ENCODE assay signal across 8 cellular contexts in genomic region chr9:127899200-127899943, GRCh38. TPM values are rescaled to one million over a fixed set of nuclear protein-coding genes. Genes with fewer than 3 reads are reported as not detected.
A peak's percentile ranks its signal among the peaks of the same experiment; 100 is the strongest.
DNase-seq lines count a peak whose midpoint lies in the region; ATAC-seq, FAIRE-seq and TF ChIP-seq lines count a peak whose summit lies in the region.

Gene ST6GALNAC6, minus strand, starts transcription at chr9:127899603. Its CDS starts 1,622 bp downstream, at chr9:127897981.

- peaks cover 1% of the 10 kb centered on the region for H3K4me1 ChIP-seq in RWPE2 (ENCODE audit: insufficient read depth, poor library complexity, severe bottlenecking)
- H3K4me1 ChIP-seq in testis: peaks cover 41% of the 10 kb centered on the region

- no peak for TF ChIP-seq POLR2A in testis (IDR thresholded peaks at IDR 0.05)

- H3K36me3 ChIP-seq in BJ (ENCODE audit: control insufficient read depth, insufficient read depth, low read length): peaks cover 18% of the 10 kb centered on the region
- H3K36me3 ChIP-seq in RWPE2 (ENCODE audit: low read depth): peaks cover 26% of the 10 kb centered on the region
- no peaks in the 10 kb centered on the region for H3K36me3 ChIP-seq in testis (ENCODE audit: low read depth, missing control alignments)

- H3K27me3 Mint-ChIP-seq in neural crest cell (ENCODE audit: low read depth): no peaks in the 10 kb centered on the region

- peaks cover 3% of the 10 kb centered on the region for H3K9me3 ChIP-seq in RWPE2 (ENCODE audit: severe bottlenecking)
- no peaks in the 10 kb centered on the region for H3K9me3 ChIP-seq in testis

- peak within 1 kb of the TSS; percentile 79 for H3K4me3 ChIP-seq in BJ (ENCODE audit: low read depth, low read length)
- H3K4me3 ChIP-seq in RWPE2 (ENCODE audit: severe bottlenecking): peak within 1 kb of the TSS; percentile 53
- peak within 1 kb of the TSS; percentile 85 to 94 for H3K4me3 ChIP-seq in testis

- ATAC-seq in GM19035 (IDR thresholded peaks at IDR 0.05; ENCODE audit: unreplicated experiment) (peak; percentile 57), HG03520 (IDR thresholded peaks at IDR 0.05; ENCODE audit: unreplicated experiment) (peak; percentile 57), RWPE2 (ENCODE audit: low read depth) (peak; percentile 78)

- H3K27ac ChIP-seq in RWPE2 (ENCODE audit: poor library complexity, severe bottlenecking): peak within 1 kb of the TSS; percentile 51
- H3K27ac ChIP-seq in testis: peak within 1 kb of the TSS; percentile 92 to 94

- no peaks in the 10 kb centered on the region for H3K27me3 ChIP-seq in BJ (ENCODE audit: control insufficient read depth, insufficient read depth, low read length)
- no peaks in the 10 kb centered on the region for H3K27me3 ChIP-seq in RWPE2 (ENCODE audit: insufficient read depth, poor library complexity, severe bottlenecking)
- no peaks in the 10 kb centered on the region for H3K27me3 ChIP-seq in testis

- peaks cover 18% of the 10 kb centered on the region for H3K36me3 Mint-ChIP-seq in neural crest cell (ENCODE audit: low read depth)

- TF ChIP-seq CTCF in BJ (IDR thresholded peaks at IDR 0.05; ENCODE audit: insufficient read depth, low read depth, low read length) (no peak), RWPE2 (IDR thresholded peaks at IDR 0.05; ENCODE audit: poor library complexity, severe bottlenecking) (no peak), neural crest cell (conservative IDR thresholded peaks at IDR 0.05) (no peak), testis (IDR thresholded peaks at IDR 0.05) (peak in 1 of 3 experiments; percentile 10)

- CTCF ChIA-PET in BJ (lab: Yijun Ruan, JAX): interaction anchor here (0.7 to 1.8 kb wide), 4 partner anchors 11 to 82 kb away, joined by 3 to 4 read pairs (median 3); no protein-coding TSS in a partner anchor

- DNase-seq in BJ (ENCODE audit: low read depth): no peak
- no peak for DNase-seq in RWPE2 (ENCODE audit: low spot score)
- peak; percentile 80 for DNase-seq in activated naive CD4-positive, alpha-beta T cell treated with anti-CD3 and anti-CD28 coated beads, Interleukin-2, amount 50 U/mL, for 16 hours
- DNase-seq in frontal cortex (ENCODE audit: low spot score in 2 of 2): peak; percentile 91 to 92
- DNase-seq in neural crest cell (ENCODE audit: low read depth, low spot score): peak; percentile 68
- peak; percentile 75 for DNase-seq in testis

- FAIRE-seq in frontal cortex (lab: Jason Lieb, UNC): no peak

- POLR2A ChIA-PET in BJ (lab: Charles Lee): no interaction called here

- peak within 1 kb of the TSS; percentile 88 for H3K27ac Mint-ChIP-seq in neural crest cell (ENCODE audit: unreplicated experiment)

- H3K4me1 Mint-ChIP-seq in neural crest cell: peaks cover 32% of the 10 kb centered on the region

- intact Hi-C loops in testis (cut with DNase I; ENCODE audit: low total_unique reads): no loop called here

- WGBS in testis, 2 donors: 2 to 3% methylated on average over 7 to 44 of the region's 80 CpGs

- H3K4me3 Mint-ChIP-seq in neural crest cell: peak within 1 kb of the TSS; percentile 91

- no peaks in the 10 kb centered on the region for H3K9me3 Mint-ChIP-seq in neural crest cell

RNA-seq across cellular contexts. Expression of gene ST6GALNAC6, which starts in this region (rescaled TPM):
- polyA plus RNA-seq in BJ (2011; rRNA removed) (48.5 and 78.3 TPM in 2 replicates), testis (ENCODE audit: insufficient read depth, low read depth, low replicate concordance) (43.0 TPM)
- polyA minus RNA-seq in BJ (2011; rRNA and poly(A)+ RNA removed): 35.8 and 60.1 TPM in 2 replicates
- total RNA-seq in frontal cortex (28.5 TPM), neural crest cell (25.4 and 27.4 TPM in 2 replicates), testis (10 to 100 TPM; 46.3 to 70.3 TPM)

Comparison
In these comparisons a context has a peak if more than half of its experiments do, and no peak if none do; other contexts are left out.
1. DNase-seq: peak in activated naive CD4-positive, alpha-beta T cell treated with anti-CD3 and anti-CD28 coated beads, Interleukin-2, amount 50 U/mL, for 16 hours (single experiment), frontal cortex (2 of 2), neural crest cell (single experiment) and testis (single experiment); none in BJ (single experiment) and RWPE2 (single experiment).
2. Peak in every context shown above with its lines, with median percentiles within 50 percentile points of each other: H3K4me3 ChIP-seq and ATAC-seq.